ENCODE assay signal across 1 cellular context in the genomic region with DNA sequence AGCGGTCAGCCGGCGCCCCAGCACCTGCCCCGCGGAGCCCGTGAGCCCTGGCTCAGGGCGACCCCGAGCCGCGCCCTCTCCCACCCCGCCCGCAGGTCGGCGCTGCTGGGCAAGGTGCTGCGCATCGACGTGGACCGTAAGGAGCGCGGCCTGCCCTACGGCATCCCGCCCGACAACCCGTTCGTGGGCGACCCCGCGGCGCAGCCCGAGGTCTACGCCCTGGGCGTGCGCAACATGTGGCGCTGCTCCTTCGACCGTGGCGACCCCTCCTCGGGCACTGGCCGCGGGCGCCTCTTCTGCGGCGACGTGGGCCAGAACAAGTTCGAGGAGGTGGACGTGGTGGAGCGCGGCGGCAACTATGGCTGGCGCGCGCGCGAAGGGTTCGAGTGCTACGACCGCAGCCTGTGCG.
TF ChIP-seq lines count a peak whose summit lies in the region.

No MANE protein-coding gene starts in this region.

TF ChIP-seq in IMR-90, 13 proteins besides CTCF, POLR2A, EP300 and RAD21:
- TF ChIP-seq SMC3 (IDR thresholded peaks at IDR 0.05; ENCODE audit: low read depth, low read length), result no peak
- TF ChIP-seq RCOR1 (IDR thresholded peaks at IDR 0.05; ENCODE audit: insufficient replicate concordance, low read length), result no peak
- TF ChIP-seq MAZ (IDR thresholded peaks at IDR 0.05; ENCODE audit: borderline replicate concordance, low read depth, low read length), result no peak
- TF ChIP-seq CHD1 (IDR thresholded peaks at IDR 0.05; ENCODE audit: low read depth, low read length), result no peak
- TF ChIP-seq RFX5 (IDR thresholded peaks at IDR 0.05; ENCODE audit: low read depth, low read length), result no peak
- no peak for TF ChIP-seq CEBPB (IDR thresholded peaks at IDR 0.05; ENCODE audit: low read depth, low read length)
- TF ChIP-seq MAFK (IDR thresholded peaks at IDR 0.05; ENCODE audit: low read depth, low read length), result no peak
- TF ChIP-seq NFE2L2 (IDR thresholded peaks at IDR 0.05; ENCODE audit: low read depth, low read length), result no peak
